ENCODE assay signal across 25 cellular contexts in the genomic region with DNA sequence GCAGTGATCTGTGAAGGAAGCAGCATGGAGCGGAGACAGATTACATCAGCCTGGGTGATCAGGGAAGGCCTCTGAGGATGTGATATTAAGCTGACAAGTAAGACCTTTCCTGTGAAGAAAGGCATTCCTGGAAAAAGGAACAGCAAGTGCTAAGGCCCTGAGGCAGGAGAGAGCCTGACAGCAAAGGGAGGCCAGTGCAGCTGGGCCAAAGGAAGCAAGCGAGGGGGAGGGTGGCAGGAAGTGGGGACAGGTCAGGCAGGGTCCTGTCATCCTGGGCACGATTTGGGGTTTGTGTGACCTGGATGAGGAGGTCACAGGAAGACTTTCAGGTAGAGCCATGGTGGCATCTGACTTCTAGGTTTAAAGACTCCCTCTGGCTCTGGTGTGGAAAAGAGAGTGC. TPM values are rescaled to one million over a fixed set of nuclear protein-coding genes. Genes with fewer than 3 reads are reported as not detected.
DNase-seq lines count a peak whose midpoint lies in the region; ATAC-seq and TF ChIP-seq lines count a peak whose summit lies in the region.
"Had no signal": no experiment of that assay in that cellular context is flagged by ENCODE, and none has a peak within 500 bp of the region (broad histone marks: within the 10 kb centered on the region; RNA-seq: fewer than 3 reads in every experiment).

No MANE protein-coding gene starts in this region.

- no peaks in the 10 kb centered on the region for H3K27me3 Mint-ChIP-seq in MCF 10A (ENCODE audit: insufficient read depth, unreplicated experiment)
- H3K27me3 Mint-ChIP-seq in activated CD8-positive, alpha-beta T cell treated with anti-CD3 and anti-CD28 coated beads for 36 hours = no peaks in the 10 kb centered on the region
- H3K27me3 Mint-ChIP-seq: activated naive CD8-positive, alpha-beta T cell treated with anti-CD3 and anti-CD28 coated beads for 36 hours; activated T-cell treated with anti-CD3 and anti-CD28 coated beads, Interleukin-2, amount 50 U/mL, for 24 hours; naive B cell had no signal

- WGBS in mammary epithelial cell (ENCODE audit: low coverage, missing lambda C conversion rate) = 36% methylated on average over 2 of the region's 3 CpGs

- no peaks in the 10 kb centered on the region for H4K20me1 ChIP-seq in mammary epithelial cell (ENCODE audit: insufficient read depth, low read length)

- dilution Hi-C loops in mammary epithelial cell (cut with HindIII; ENCODE audit: low sequenced_read_pairs) = loop anchor here (5.0 kb wide), 1 partner anchor 43 kb away; no protein-coding TSS in a partner anchor

- peak overlapping the region; percentile 10 for H3K27ac Mint-ChIP-seq in MCF 10A (ENCODE audit: low read depth, unreplicated experiment)
- peak overlapping the region; percentile 47 for H3K27ac Mint-ChIP-seq in activated CD8-positive, alpha-beta T cell treated with anti-CD3 and anti-CD28 coated beads for 36 hours
- H3K27ac Mint-ChIP-seq: activated naive CD8-positive, alpha-beta T cell treated with anti-CD3 and anti-CD28 coated beads for 36 hours; activated T-cell treated with anti-CD3 and anti-CD28 coated beads, Interleukin-2, amount 50 U/mL, for 24 hours had no signal

- no peak overlapping the region for H3K27ac ChIP-seq in mammary epithelial cell (ENCODE audit: insufficient read depth, low read depth, low read length)
- peak overlapping the region; percentile 94 for H3K27ac ChIP-seq in layer of hippocampus (ENCODE audit: low read depth, low read length)
- H3K27ac ChIP-seq in temporal lobe (ENCODE audit: low read depth, low read length) = peak overlapping the region; percentile 98
- H3K27ac ChIP-seq: BLaER1, brain microvascular endothelial cell, parathyroid adenoma, right lobe of liver, thoracic aorta had no signal

- intact Hi-C loops in MCF 10A (cut with micrococcal nuclease) (no loop called here), mammary epithelial cell (cut with micrococcal nuclease) (no loop called here)
- intact Hi-C loops in activated CD8-positive, alpha-beta T cell treated with anti-CD3 and anti-CD28 coated beads for 36 hours (cut with micrococcal nuclease) = no loop called here

- no peak overlapping the region for H3K9ac ChIP-seq in mammary epithelial cell (ENCODE audit: insufficient read depth, low read length)
- H3K9ac ChIP-seq: BLaER1, parathyroid adenoma had no signal

- H3K4me3 ChIP-seq in mammary epithelial cell (replicated peaks in 1 of 3; ENCODE audit: insufficient read depth in 1 of 3, low read depth in 2 of 3, low read length in 3 of 3) = no peak overlapping the region
- H3K4me3 ChIP-seq: BLaER1, right lobe of liver, thoracic aorta had no signal

- peaks cover 5% of the 10 kb centered on the region for H3K4me1 ChIP-seq in mammary epithelial cell (ENCODE audit: insufficient read depth, low read length)
- H3K4me1 ChIP-seq: parathyroid adenoma, right lobe of liver had no signal

- POLR2A ChIA-PET in MCF 10A (lab: Yijun Ruan, JAX) = no interaction called here
- POLR2A ChIA-PET in activated CD8-positive, alpha-beta T cell treated with anti-CD3 and anti-CD28 coated beads for 36 hours (lab: Charles Lee) = interaction anchor here (0.9 to 1.0 kb wide), 2 partner anchors 18 to 20 kb away, joined by 3 read pairs; no protein-coding TSS in a partner anchor

- in situ Hi-C loops in mammary epithelial cell (cut with MboI; ENCODE audit: low sequenced_read_pairs in 2 of 2) = no loop called here

- H3K4me1 Mint-ChIP-seq in MCF 10A (ENCODE audit: insufficient read depth, unreplicated experiment) = peaks cover 26% of the 10 kb centered on the region
- H3K4me1 Mint-ChIP-seq in activated CD8-positive, alpha-beta T cell treated with anti-CD3 and anti-CD28 coated beads for 36 hours (ENCODE audit: low read depth) = peaks cover 20% of the 10 kb centered on the region
- H3K4me1 Mint-ChIP-seq: naive B cell had no signal

- no peak overlapping the region for H2AFZ ChIP-seq in mammary epithelial cell (ENCODE audit: low read depth, low read length)
- H2AFZ ChIP-seq: parathyroid adenoma had no signal

- BruUV-seq in MCF 10A (replicated peaks; lab: Mats Ljungman, UMichigan) (no TSS peak), mammary epithelial cell (replicated peaks; lab: Mats Ljungman, UMichigan) (no TSS peak)

- DNase-seq in MCF 10A (ENCODE audit: unreplicated experiment) (no peak), mammary epithelial cell (no peak), NCI-H69 (lab: John Stamatoyannopoulos, UW) (no peak), anterior cingulate cortex (lab: John Stamatoyannopoulos, UW) (no peak), OCI-M2 (lab: John Stamatoyannopoulos, UW; ENCODE audit: unreplicated experiment) (no peak)
- DNase-seq in activated CD8-positive, alpha-beta T cell treated with anti-CD3 and anti-CD28 coated beads for 36 hours = peak; percentile 25
- DNase-seq: ACHN; activated CD4-positive, alpha-beta T cell treated with anti-CD3 and anti-CD28 coated beads, Interleukin-2, amount 50 U/mL, for 48 hours; activated naive CD8-positive, alpha-beta T cell treated with anti-CD3 and anti-CD28 coated beads for 36 hours; activated T-cell treated with anti-CD3 and anti-CD28 coated beads, Interleukin-2, amount 50 U/mL, for 24 hours; brain microvascular endothelial cell; cortex of kidney; GOT3; head of caudate nucleus; left cardiac atrium; mesendoderm; naive B cell; NCI-H1417 treated with DMSO at 0.1 percent for 48 hours; NCI-H524; right lobe of liver had no signal

- no peak overlapping the region for H3K4me2 ChIP-seq in mammary epithelial cell (ENCODE audit: insufficient read depth, low read depth, low read length)
- H3K4me2 ChIP-seq: BLaER1 had no signal

- ATAC-seq in activated CD8-positive, alpha-beta T cell treated with anti-CD3 and anti-CD28 coated beads for 36 hours = peak; percentile 55
- ATAC-seq: left cardiac atrium had no signal

- H3K79me2 ChIP-seq in mammary epithelial cell (ENCODE audit: insufficient read depth, low read length) = no peaks in the 10 kb centered on the region
- H3K79me2 ChIP-seq: parathyroid adenoma had no signal

- CTCF ChIA-PET in MCF 10A (lab: Yijun Ruan, JAX) (interaction anchor here (0.6 kb wide), 2 partner anchors 190 to 314 kb away, joined by 3 read pairs; no protein-coding TSS in a partner anchor), mammary epithelial cell (lab: Charles Lee; ENCODE audit: low non-redundant PET) (no interaction called here)
- CTCF ChIA-PET in activated CD8-positive, alpha-beta T cell treated with anti-CD3 and anti-CD28 coated beads for 36 hours (lab: Charles Lee) = interaction anchor here (0.7 to 5.5 kb wide), 2 partner anchors 12 to 20 kb away, joined by 4 to 24 read pairs; a partner anchor contains a TSS

- H3K36me3 ChIP-seq in mammary epithelial cell (ENCODE audit: insufficient read depth, low read length) = no peaks in the 10 kb centered on the region
- H3K36me3 ChIP-seq: brain microvascular endothelial cell, right lobe of liver, thoracic aorta had no signal

- H3K4me3 Mint-ChIP-seq in MCF 10A (ENCODE audit: unreplicated experiment) = no peak overlapping the region
- H3K4me3 Mint-ChIP-seq in activated CD8-positive, alpha-beta T cell treated with anti-CD3 and anti-CD28 coated beads for 36 hours = no peak overlapping the region
- H3K4me3 Mint-ChIP-seq: activated naive CD8-positive, alpha-beta T cell treated with anti-CD3 and anti-CD28 coated beads for 36 hours; activated T-cell treated with anti-CD3 and anti-CD28 coated beads, Interleukin-2, amount 50 U/mL, for 24 hours had no signal

- H3K36me3 Mint-ChIP-seq in MCF 10A (ENCODE audit: insufficient read depth, unreplicated experiment) = no peaks in the 10 kb centered on the region
- H3K36me3 Mint-ChIP-seq in activated CD8-positive, alpha-beta T cell treated with anti-CD3 and anti-CD28 coated beads for 36 hours (ENCODE audit: low read depth) = no peaks in the 10 kb centered on the region
- H3K36me3 Mint-ChIP-seq: activated naive CD8-positive, alpha-beta T cell treated with anti-CD3 and anti-CD28 coated beads for 36 hours; naive B cell had no signal

- TF ChIP-seq CTCF in MCF 10A (IDR thresholded peaks at IDR 0.05; ENCODE audit: unreplicated experiment) = no peak
- no peak for TF ChIP-seq CTCF in mammary epithelial cell (conservative IDR thresholded peaks at IDR 0.05 in 1 of 2, IDR thresholded peaks at IDR 0.05 in 1 of 2; ENCODE audit: extremely low read depth in 1 of 2, insufficient read depth in 1 of 2, low read depth in 1 of 2, low read length in 2 of 2)
- TF ChIP-seq CTCF in activated CD8-positive, alpha-beta T cell treated with anti-CD3 and anti-CD28 coated beads for 36 hours (IDR thresholded peaks at IDR 0.05) = no peak

- H3K9me3 ChIP-seq in mammary epithelial cell (replicated peaks; ENCODE audit: insufficient read depth, low read length) = no peaks in the 10 kb centered on the region
- H3K9me3 ChIP-seq: BLaER1, right lobe of liver, thoracic aorta had no signal

- H3K9me3 Mint-ChIP-seq in MCF 10A (ENCODE audit: unreplicated experiment) = no peaks in the 10 kb centered on the region
- no peaks in the 10 kb centered on the region for H3K9me3 Mint-ChIP-seq in activated CD8-positive, alpha-beta T cell treated with anti-CD3 and anti-CD28 coated beads for 36 hours
- H3K9me3 Mint-ChIP-seq: activated naive CD8-positive, alpha-beta T cell treated with anti-CD3 and anti-CD28 coated beads for 36 hours; activated T-cell treated with anti-CD3 and anti-CD28 coated beads, Interleukin-2, amount 50 U/mL, for 24 hours; naive B cell had no signal

- H3K27me3 ChIP-seq in mammary epithelial cell (ENCODE audit: insufficient read depth, low read length) (no peaks in the 10 kb centered on the region), layer of hippocampus (ENCODE audit: control insufficient read depth, insufficient read depth, low read length) (no peaks in the 10 kb centered on the region)
- H3K27me3 ChIP-seq: BLaER1, brain microvascular endothelial cell, right lobe of liver had no signal

RNA-seq across cellular contexts. Expression of a gene that starts 12.3 kb away (rescaled TPM):
- total RNA-seq in MCF 10A (2022) = 6.7 and 9.6 TPM in 2 replicates
- 10 to 100 TPM in 1 of 2 donors, 1 to 10 TPM in 1; 7.3 to 24.0 TPM for total RNA-seq in mammary epithelial cell
- 44.5 TPM for polyA plus RNA-seq in mammary epithelial cell
- 35.7 TPM for polyA minus RNA-seq in mammary epithelial cell
- 10 to 100 TPM; 18.6 to 20.6 TPM for total RNA-seq in activated CD8-positive, alpha-beta T cell treated with anti-CD3 and anti-CD28 coated beads for 36 hours
- total RNA-seq in temporal lobe = 42.5 TPM
